18 cellular contexts compared by ENCODE assay signal in the genomic region with DNA sequence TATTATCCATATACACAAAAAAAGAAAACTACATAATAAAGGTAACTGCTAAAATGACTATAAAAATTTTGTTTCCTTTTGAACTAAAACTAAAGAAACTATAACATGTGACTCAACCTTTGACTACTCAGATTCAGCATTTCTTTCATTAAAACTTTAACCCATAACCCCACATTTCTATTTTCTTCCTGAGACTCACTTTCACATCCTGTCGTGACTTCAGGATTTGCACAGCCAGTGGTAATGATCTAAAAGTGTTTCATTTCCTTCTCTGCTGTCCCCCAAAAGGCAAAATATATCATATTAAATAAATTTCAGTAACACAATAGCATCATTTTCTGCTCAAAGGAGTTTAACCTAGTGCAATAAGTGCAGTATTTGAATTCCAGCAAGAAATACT.
"Had no signal": no experiment of that assay in that cellular context is flagged by ENCODE, and none has a peak within 500 bp of the region (broad histone marks: within the 10 kb centered on the region; RNA-seq: fewer than 3 reads in every experiment).

No MANE protein-coding gene starts in this region.

- H3K27ac ChIP-seq: esophagus squamous epithelium, hepatocyte, neural progenitor cell, ovary, spleen, thoracic aorta, upper lobe of right lung had no signal

- H3K9ac ChIP-seq: neural progenitor cell had no signal

- ATAC-seq: activated naive CD4-positive, alpha-beta T cell treated with anti-CD3 and anti-CD28 coated beads, Interleukin-2, amount 50 U/mL, for 72 hours; activated T-cell treated with anti-CD3 and anti-CD28 coated beads, Interleukin-2, amount 50 U/mL, for 72 hours; sciatic nerve; stimulated activated effector memory CD8-positive, alpha-beta T cell treated with anti-CD3 and anti-CD28 coated beads, Interleukin-12 subunit alpha, Interleukin-12 subunit beta, amount 100 ng/mL, for 72 hours; upper lobe of right lung had no signal

- H3K4me3 ChIP-seq: esophagus squamous epithelium, hepatocyte, neural progenitor cell, ovary, spleen, thoracic aorta, upper lobe of right lung had no signal

- H2AFZ ChIP-seq: hepatocyte, neural progenitor cell had no signal

- H3K9me3 ChIP-seq: esophagus squamous epithelium, ovary, spleen, thoracic aorta, upper lobe of right lung had no signal

- H3K4me2 ChIP-seq: hepatocyte, neural progenitor cell had no signal

- DNase-seq: activated CD4-positive, alpha-beta T cell treated with anti-CD3 and anti-CD28 coated beads, Interleukin-2, amount 10 ng/mL, durations not matched to agents 7 days and 5 days; activated CD4-positive, CD25-positive, alpha-beta regulatory T cell; activated CD8-positive, alpha-beta memory T cell treated with anti-CD3 and anti-CD28 coated beads, Interleukin-2, amount 50 U/mL, for 48 hours; activated gamma-delta T cell; activated T-cell treated with anti-CD3 and anti-CD28 coated beads, Interleukin-2, amount 50 U/mL, for 72 hours; effector CD8-positive, alpha-beta T cell; esophagus squamous epithelium; islet precursor cell; mammary epithelial cell; ovary; spleen; upper lobe of right lung had no signal

- H3K79me2 ChIP-seq: hepatocyte had no signal

- H3K27me3 ChIP-seq: esophagus squamous epithelium, hepatocyte, neural progenitor cell, ovary, spleen, upper lobe of right lung had no signal

- H3K36me3 ChIP-seq: esophagus squamous epithelium, neural progenitor cell, ovary, spleen, thoracic aorta, upper lobe of right lung had no signal

- H3K4me1 ChIP-seq: esophagus squamous epithelium, neural progenitor cell, spleen, upper lobe of right lung had no signal
